ENCODE assay signal across 1 cellular context in the genomic region with DNA sequence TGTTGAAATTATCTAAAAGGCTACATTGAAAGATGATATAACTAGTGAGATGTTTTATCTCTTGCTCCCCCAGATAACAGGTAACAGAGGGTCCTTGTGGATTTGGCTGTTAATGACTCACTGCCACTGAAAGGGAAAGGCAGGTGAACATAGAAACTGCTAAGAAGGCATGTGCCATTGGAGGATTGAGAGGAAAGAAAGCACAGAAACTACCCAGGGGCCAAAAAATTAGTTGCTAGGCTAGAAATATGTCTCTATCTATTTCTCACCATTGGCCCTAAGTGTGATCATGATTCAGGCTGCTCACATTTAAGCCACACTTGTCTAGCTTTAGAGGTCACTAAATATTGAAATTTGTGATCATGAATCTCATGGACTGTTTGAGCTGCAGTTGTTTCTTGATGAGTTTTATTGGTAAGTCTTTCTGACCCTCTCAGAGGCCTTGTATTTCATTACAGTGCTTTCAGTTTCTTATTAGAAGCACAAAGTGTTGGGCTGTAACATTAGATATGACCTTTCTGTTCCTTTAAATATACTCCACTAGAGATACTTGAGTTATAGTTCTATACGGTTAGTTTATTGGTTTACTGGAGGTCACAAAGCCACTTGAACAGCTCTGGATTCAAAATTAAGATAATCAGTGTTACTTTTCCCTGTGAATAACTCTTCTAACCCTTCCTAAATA.
TF ChIP-seq lines count a peak whose summit lies in the region.

No MANE protein-coding gene starts in this region.

TF ChIP-seq in GM23338, 12 proteins besides CTCF, POLR2A, EP300 and RAD21 (continued from another document):
- TF ChIP-seq, protein P1, sequence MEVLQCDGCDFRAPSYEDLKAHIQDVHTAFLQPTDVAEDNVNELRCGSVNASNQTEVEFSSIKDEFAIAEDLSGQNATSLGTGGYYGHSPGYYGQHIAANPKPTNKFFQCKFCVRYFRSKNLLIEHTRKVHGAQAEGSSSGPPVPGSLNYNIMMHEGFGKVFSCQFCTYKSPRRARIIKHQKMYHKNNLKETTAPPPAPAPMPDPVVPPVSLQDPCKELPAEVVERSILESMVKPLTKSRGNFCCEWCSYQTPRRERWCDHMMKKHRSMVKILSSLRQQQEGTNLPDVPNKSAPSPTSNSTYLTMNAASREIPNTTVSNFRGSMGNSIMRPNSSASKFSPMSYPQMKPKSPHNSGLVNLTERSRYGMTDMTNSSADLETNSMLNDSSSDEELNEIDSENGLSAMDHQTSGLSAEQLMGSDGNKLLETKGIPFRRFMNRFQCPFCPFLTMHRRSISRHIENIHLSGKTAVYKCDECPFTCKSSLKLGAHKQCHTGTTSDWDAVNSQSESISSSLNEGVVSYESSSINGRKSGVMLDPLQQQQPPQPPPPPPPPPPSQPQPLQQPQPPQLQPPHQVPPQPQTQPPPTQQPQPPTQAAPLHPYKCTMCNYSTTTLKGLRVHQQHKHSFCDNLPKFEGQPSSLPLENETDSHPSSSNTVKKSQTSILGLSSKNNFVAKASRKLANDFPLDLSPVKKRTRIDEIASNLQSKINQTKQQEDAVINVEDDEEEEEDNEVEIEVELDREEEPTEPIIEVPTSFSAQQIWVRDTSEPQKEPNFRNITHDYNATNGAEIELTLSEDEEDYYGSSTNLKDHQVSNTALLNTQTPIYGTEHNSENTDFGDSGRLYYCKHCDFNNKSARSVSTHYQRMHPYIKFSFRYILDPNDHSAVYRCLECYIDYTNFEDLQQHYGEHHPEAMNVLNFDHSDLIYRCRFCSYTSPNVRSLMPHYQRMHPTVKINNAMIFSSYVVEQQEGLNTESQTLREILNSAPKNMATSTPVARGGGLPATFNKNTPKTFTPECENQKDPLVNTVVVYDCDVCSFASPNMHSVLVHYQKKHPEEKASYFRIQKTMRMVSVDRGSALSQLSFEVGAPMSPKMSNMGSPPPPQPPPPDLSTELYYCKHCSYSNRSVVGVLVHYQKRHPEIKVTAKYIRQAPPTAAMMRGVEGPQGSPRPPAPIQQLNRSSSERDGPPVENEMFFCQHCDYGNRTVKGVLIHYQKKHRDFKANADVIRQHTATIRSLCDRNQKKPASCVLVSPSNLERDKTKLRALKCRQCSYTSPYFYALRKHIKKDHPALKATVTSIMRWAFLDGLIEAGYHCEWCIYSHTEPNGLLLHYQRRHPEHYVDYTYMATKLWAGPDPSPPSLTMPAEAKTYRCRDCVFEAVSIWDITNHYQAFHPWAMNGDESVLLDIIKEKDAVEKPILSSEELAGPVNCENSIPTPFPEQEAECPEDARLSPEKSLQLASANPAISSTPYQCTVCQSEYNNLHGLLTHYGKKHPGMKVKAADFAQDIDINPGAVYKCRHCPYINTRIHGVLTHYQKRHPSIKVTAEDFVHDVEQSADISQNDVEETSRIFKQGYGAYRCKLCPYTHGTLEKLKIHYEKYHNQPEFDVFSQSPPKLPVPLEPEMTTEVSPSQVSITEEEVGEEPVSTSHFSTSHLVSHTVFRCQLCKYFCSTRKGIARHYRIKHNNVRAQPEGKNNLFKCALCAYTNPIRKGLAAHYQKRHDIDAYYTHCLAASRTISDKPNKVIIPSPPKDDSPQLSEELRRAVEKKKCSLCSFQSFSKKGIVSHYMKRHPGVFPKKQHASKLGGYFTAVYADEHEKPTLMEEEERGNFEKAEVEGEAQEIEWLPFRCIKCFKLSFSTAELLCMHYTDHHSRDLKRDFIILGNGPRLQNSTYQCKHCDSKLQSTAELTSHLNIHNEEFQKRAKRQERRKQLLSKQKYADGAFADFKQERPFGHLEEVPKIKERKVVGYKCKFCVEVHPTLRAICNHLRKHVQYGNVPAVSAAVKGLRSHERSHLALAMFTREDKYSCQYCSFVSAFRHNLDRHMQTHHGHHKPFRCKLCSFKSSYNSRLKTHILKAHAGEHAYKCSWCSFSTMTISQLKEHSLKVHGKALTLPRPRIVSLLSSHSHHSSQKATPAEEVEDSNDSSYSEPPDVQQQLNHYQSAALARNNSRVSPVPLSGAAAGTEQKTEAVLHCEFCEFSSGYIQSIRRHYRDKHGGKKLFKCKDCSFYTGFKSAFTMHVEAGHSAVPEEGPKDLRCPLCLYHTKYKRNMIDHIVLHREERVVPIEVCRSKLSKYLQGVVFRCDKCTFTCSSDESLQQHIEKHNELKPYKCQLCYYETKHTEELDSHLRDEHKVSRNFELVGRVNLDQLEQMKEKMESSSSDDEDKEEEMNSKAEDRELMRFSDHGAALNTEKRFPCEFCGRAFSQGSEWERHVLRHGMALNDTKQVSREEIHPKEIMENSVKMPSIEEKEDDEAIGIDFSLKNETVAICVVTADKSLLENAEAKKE (CRISPR knock-in tag; IDR thresholded peaks at IDR 0.05), result no peak
- TF ChIP-seq, protein P2, sequence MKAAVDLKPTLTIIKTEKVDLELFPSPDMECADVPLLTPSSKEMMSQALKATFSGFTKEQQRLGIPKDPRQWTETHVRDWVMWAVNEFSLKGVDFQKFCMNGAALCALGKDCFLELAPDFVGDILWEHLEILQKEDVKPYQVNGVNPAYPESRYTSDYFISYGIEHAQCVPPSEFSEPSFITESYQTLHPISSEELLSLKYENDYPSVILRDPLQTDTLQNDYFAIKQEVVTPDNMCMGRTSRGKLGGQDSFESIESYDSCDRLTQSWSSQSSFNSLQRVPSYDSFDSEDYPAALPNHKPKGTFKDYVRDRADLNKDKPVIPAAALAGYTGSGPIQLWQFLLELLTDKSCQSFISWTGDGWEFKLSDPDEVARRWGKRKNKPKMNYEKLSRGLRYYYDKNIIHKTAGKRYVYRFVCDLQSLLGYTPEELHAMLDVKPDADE (IDR thresholded peaks at IDR 0.05), result no peak
- TF ChIP-seq NANOG (IDR thresholded peaks at IDR 0.05; ENCODE audit: borderline replicate concordance) (no peak), STAT1 (IDR thresholded peaks at IDR 0.05; ENCODE audit: unreplicated experiment) (no peak), CREB1 (CRISPR knock-in tag; IDR thresholded peaks at IDR 0.05; ENCODE audit: low read depth) (no peak), POLR2AphosphoS5 (IDR thresholded peaks at IDR 0.05; ENCODE audit: low read depth) (no peak), EZH2phosphoT487 (IDR thresholded peaks at IDR 0.05; ENCODE audit: unreplicated experiment) (no peak), ZNF114 (CRISPR knock-in tag; IDR thresholded peaks at IDR 0.05) (no peak)
- TF ChIP-seq, protein P3, sequence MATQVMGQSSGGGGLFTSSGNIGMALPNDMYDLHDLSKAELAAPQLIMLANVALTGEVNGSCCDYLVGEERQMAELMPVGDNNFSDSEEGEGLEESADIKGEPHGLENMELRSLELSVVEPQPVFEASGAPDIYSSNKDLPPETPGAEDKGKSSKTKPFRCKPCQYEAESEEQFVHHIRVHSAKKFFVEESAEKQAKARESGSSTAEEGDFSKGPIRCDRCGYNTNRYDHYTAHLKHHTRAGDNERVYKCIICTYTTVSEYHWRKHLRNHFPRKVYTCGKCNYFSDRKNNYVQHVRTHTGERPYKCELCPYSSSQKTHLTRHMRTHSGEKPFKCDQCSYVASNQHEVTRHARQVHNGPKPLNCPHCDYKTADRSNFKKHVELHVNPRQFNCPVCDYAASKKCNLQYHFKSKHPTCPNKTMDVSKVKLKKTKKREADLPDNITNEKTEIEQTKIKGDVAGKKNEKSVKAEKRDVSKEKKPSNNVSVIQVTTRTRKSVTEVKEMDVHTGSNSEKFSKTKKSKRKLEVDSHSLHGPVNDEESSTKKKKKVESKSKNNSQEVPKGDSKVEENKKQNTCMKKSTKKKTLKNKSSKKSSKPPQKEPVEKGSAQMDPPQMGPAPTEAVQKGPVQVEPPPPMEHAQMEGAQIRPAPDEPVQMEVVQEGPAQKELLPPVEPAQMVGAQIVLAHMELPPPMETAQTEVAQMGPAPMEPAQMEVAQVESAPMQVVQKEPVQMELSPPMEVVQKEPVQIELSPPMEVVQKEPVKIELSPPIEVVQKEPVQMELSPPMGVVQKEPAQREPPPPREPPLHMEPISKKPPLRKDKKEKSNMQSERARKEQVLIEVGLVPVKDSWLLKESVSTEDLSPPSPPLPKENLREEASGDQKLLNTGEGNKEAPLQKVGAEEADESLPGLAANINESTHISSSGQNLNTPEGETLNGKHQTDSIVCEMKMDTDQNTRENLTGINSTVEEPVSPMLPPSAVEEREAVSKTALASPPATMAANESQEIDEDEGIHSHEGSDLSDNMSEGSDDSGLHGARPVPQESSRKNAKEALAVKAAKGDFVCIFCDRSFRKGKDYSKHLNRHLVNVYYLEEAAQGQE (IDR thresholded peaks at IDR 0.05; ENCODE audit: unreplicated experiment), result no peak
